Comparison of ENCODE assay signal across 22 cellular contexts in the genomic region with DNA sequence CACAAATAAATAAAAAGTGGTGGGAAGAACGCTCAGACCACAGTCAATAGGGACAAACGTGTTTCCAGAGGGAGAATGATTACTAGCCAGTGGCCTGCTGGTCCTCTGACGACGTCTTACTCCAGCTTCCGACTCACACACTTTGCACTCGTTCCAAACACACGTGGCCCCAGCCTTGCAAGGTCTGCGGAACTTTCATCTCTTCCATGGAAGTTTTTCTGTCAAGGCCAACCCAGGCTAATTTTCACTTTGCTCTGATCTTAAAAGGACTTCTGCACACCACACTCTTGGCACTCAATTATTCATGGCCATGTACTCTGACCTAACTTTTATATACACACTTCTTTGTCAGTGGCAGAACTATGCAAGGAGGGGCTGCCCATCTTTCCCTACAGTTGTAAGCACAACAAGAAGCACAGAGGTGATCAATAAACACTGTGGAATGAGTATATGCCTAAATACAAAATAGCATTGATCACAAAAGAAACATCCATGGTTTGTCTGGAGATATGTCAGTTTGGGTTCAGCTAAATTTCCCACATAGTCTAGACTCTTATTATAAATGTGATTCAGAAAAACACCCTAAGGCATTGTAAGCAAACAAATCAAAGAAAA.
DNase-seq lines count a peak whose midpoint lies in the region; ATAC-seq and TF ChIP-seq lines count a peak whose summit lies in the region.
"Had no signal": no experiment of that assay in that cellular context is flagged by ENCODE, and none has a peak within 500 bp of the region (broad histone marks: within the 10 kb centered on the region; RNA-seq: fewer than 3 reads in every experiment).

No MANE protein-coding gene starts in this region.

- 77 to 84% methylated on average over 8 of the region's 8 CpGs for WGBS in GM23248 (ENCODE audit: low coverage in 1 of 2, low lambda C conversion rate in 2 of 2, missing lambda C conversion rate in 2 of 2), 2 experiments
- 20 to 40% (median 24%) methylated on average over 8 of the region's 8 CpGs for WGBS in ovary, 3 donors

- H3K27me3 ChIP-seq in GM23248 (replicated peaks; ENCODE audit: insufficient read depth) (no peaks in the 10 kb centered on the region), fibroblast of lung (ENCODE audit: control insufficient read depth, insufficient read depth, low read length) (no peaks in the 10 kb centered on the region), ovary (no peaks in the 10 kb centered on the region)
- H3K27me3 ChIP-seq: BE2C had no signal

- intact Hi-C loops in ovary (cut with DNase I), result no loop called here

- H3K36me3 Mint-ChIP-seq in T-helper 17 cell (ENCODE audit: low read depth), result peaks cover 15% of the 10 kb centered on the region

- H3K4me2 ChIP-seq in GM23248 (ENCODE audit: unreplicated experiment) (no peak overlapping the region), fibroblast of lung (ENCODE audit: extremely low read depth, insufficient read depth, low read length) (no peak overlapping the region)
- H3K4me2 ChIP-seq: KMS-11, SK-N-SH had no signal

- no peak for TF ChIP-seq POLR2A in ovary (IDR thresholded peaks at IDR 0.05)

- DNase-seq in GM23248, result peak; percentile 46
- no peak for DNase-seq in T-helper 17 cell
- peak; percentile 16 to 30 for DNase-seq in fibroblast of lung (ENCODE audit: low read depth in 2 of 2)
- DNase-seq in ovary, result peak; percentile 45 to 74 (median 62)
- no peak for DNase-seq in HuH-7.5 (ENCODE audit: low spot score)
- DNase-seq in AML-193 (lab: John Stamatoyannopoulos, UW), result no peak
- DNase-seq in ACHN, result no peak
- DNase-seq: BE2C; Calu3; CD8-positive, alpha-beta memory T cell; DMS79 treated with DMSO at 0.1 percent for 48 hours; GF-D8; NCI-H1092; NCI-H1436; NCI-H187; NCI-H2081 treated with DMSO at 0.1 percent for 48 hours; NCI-H2171; NCI-H345; NCI-H510A treated with DMSO at 0.1 percent for 48 hours; SK-N-SH had no signal

- in situ Hi-C loops in GM23248 (cut with MboI) (no loop called here), ACHN (cut with HindIII; ENCODE audit: low pct_ligation_motif_present, low pct_unique_long_range_greater_than_20kb, low sequenced_read_pairs) (no loop called here)

- H3K9ac ChIP-seq in GM23248 (0 out of 2 replicates have a peak overlapping the region, but pooled peaks have one; percentile 66), fibroblast of lung (ENCODE audit: insufficient read depth, low read length) (no peak overlapping the region)
- H3K9ac ChIP-seq: KMS-11, SK-N-SH had no signal

- no peak for TF ChIP-seq EP300 in ovary (IDR thresholded peaks at IDR 0.05)

- H3F3A ChIP-seq in GM23248 (ENCODE audit: insufficient read depth), result peaks cover 31% of the 10 kb centered on the region

- H3K27ac Mint-ChIP-seq in T-helper 17 cell, result peak overlapping the region; percentile 8
- H3K27ac Mint-ChIP-seq: CD14-positive monocyte had no signal

- H4K20me1 ChIP-seq in GM23248 (ENCODE audit: insufficient read depth) (no peaks in the 10 kb centered on the region), fibroblast of lung (ENCODE audit: control insufficient read depth, extremely low read depth, insufficient read depth, low read length) (no peaks in the 10 kb centered on the region)

- no peak overlapping the region for H3K4me3 Mint-ChIP-seq in T-helper 17 cell
- H3K4me3 Mint-ChIP-seq: CD14-positive monocyte; CD8-positive, alpha-beta memory T cell had no signal

- H2AFZ ChIP-seq in GM23248, result no peak overlapping the region
- no peak overlapping the region for H2AFZ ChIP-seq in fibroblast of lung (ENCODE audit: low read length)

- H3K27ac ChIP-seq in GM23248 (peak overlapping the region; percentile 96), fibroblast of lung (ENCODE audit: insufficient read depth, low read length) (no peak overlapping the region), ovary (peak overlapping the region in 1 of 2 donors; percentile 50)
- H3K27ac ChIP-seq: KMS-11 had no signal

- TF ChIP-seq CTCF in fibroblast of lung (conservative IDR thresholded peaks at IDR 0.05 in 1 of 2, IDR thresholded peaks at IDR 0.05 in 1 of 2; ENCODE audit: low read depth in 1 of 2, low read length in 2 of 2) (no peak), ovary (IDR thresholded peaks at IDR 0.05) (no peak)

- no peak for ATAC-seq in T-helper 17 cell

- no peaks in the 10 kb centered on the region for H3K9me2 ChIP-seq in GM23248 (ENCODE audit: insufficient read depth)
- H3K9me2 ChIP-seq: SK-N-SH had no signal

- H3K4me1 Mint-ChIP-seq in T-helper 17 cell, result peaks cover 11% of the 10 kb centered on the region

- H3K4me1 ChIP-seq in GM23248 (ENCODE audit: insufficient read depth) (peaks cover 41% of the 10 kb centered on the region), fibroblast of lung (ENCODE audit: control insufficient read depth, extremely low read depth, insufficient read depth, low read length) (peaks cover 3% of the 10 kb centered on the region), ovary (ENCODE audit: insufficient read depth) (peaks cover 10% of the 10 kb centered on the region)
- H3K4me1 ChIP-seq: BE2C had no signal

- H3K4me3 ChIP-seq in GM23248 (no peak overlapping the region), fibroblast of lung (replicated peaks in 1 of 4; ENCODE audit: control extremely low read depth in 1 of 4, insufficient read depth in 1 of 4, low read depth in 3 of 4, low read length in 4 of 4) (no peak overlapping the region), ovary (no peak overlapping the region)

- peaks cover 73% of the 10 kb centered on the region for H3K79me2 ChIP-seq in GM23248 (ENCODE audit: insufficient read depth)
- H3K79me2 ChIP-seq in fibroblast of lung (ENCODE audit: control insufficient read depth, insufficient read depth, low read length), result no peaks in the 10 kb centered on the region

- H3K36me3 ChIP-seq in GM23248 (ENCODE audit: low read depth), result peaks cover 18% of the 10 kb centered on the region; the same call in 1 of the 2 replicates
- H3K36me3 ChIP-seq in fibroblast of lung (ENCODE audit: control insufficient read depth, insufficient read depth, low read length), result peaks cover 7% of the 10 kb centered on the region
- no peaks in the 10 kb centered on the region for H3K36me3 ChIP-seq in ovary

- H3K27me3 Mint-ChIP-seq in T-helper 17 cell, result no peaks in the 10 kb centered on the region
- H3K27me3 Mint-ChIP-seq: CD8-positive, alpha-beta memory T cell had no signal

- H3K9me3 ChIP-seq in GM23248 (ENCODE audit: low read depth) (no peaks in the 10 kb centered on the region), T-helper 17 cell (ENCODE audit: control insufficient read depth, low read length, poor library complexity, severe bottlenecking) (no peaks in the 10 kb centered on the region), fibroblast of lung (ENCODE audit: control insufficient read depth, insufficient read depth, low read depth, low read length) (no peaks in the 10 kb centered on the region), ovary (no peaks in the 10 kb centered on the region)
- H3K9me3 ChIP-seq: BE2C, SK-N-SH had no signal

Comparison
In these comparisons a context has a peak if more than half of its experiments do, and no peak if none do; other contexts are left out.
1. DNase-seq: peak in GM23248 (single experiment), fibroblast of lung (2 of 2) and ovary (5 of 5); none in T-helper 17 cell (0 of 3), HuH-7.5 (single experiment), AML-193 (0 of 2) and ACHN (single experiment).